Comparison of ENCODE assay signal across 14 cellular contexts in genomic region chr14:55713496-55713895, GRCh38.
"Had no signal": no experiment of that assay in that cellular context is flagged by ENCODE, and none has a peak within 500 bp of the region (broad histone marks: within the 10 kb centered on the region; RNA-seq: fewer than 3 reads in every experiment).

No MANE protein-coding gene starts in this region.

- H3K9me3 ChIP-seq: breast epithelium, mucosa of descending colon, transverse colon had no signal

- H3K36me3 ChIP-seq: breast epithelium, transverse colon had no signal

- H3K27me3 ChIP-seq: breast epithelium, transverse colon had no signal

- H3K27ac ChIP-seq: breast epithelium, transverse colon had no signal

- H3K4me2 ChIP-seq: smooth muscle cell had no signal

- DNase-seq: activated effector memory CD4-positive, alpha-beta T cell treated with anti-CD3 and anti-CD28 coated beads, Interleukin-2, amount 50 U/mL, for 16 hours; activated naive CD8-positive, alpha-beta T cell treated with anti-CD3 and anti-CD28 coated beads for 36 hours; activated T-cell treated with anti-CD3 and anti-CD28 coated beads, Interleukin-2, amount 50 U/mL, for 4 hours; aorta; endodermal cell; glutamatergic neuron; left cardiac atrium; mucosa of descending colon; natural killer cell; occipital lobe; right cardiac atrium; transverse colon had no signal

- H3K4me3 ChIP-seq: breast epithelium, mucosa of descending colon, smooth muscle cell, transverse colon had no signal

- H3K4me1 ChIP-seq: breast epithelium, transverse colon had no signal
